Comparison of ENCODE assay signal across 14 cellular contexts in the genomic region with DNA sequence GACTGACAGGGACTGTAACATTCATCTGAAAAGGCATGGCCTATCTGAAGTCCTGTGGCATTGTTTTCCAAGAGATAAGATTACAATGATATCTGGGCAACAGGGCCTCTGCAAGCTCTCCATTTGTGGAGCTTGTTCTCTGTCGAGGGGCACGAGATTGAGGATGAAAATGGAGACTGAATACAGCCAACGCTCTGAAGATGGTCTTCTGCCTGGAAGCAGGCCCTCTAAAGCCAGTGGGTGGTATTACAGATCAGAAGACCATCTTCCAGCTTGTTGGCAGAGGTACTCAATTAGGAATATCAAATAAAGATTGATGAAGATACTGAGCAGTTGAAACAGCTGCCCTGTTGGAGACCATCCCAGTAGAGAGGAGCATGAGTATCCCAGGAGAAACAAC.
DNase-seq lines count a peak whose midpoint lies in the region; ATAC-seq and TF ChIP-seq lines count a peak whose summit lies in the region.
"Had no signal": no experiment of that assay in that cellular context is flagged by ENCODE, and none has a peak within 500 bp of the region (broad histone marks: within the 10 kb centered on the region; RNA-seq: fewer than 3 reads in every experiment).

No MANE protein-coding gene starts in this region.

- no peaks in the 10 kb centered on the region for H3K9me2 ChIP-seq in HCT116 (ENCODE audit: insufficient read depth)

- ATAC-seq in HCT116 (peak; percentile 50), heart right ventricle (no peak), GM18861 (IDR thresholded peaks at IDR 0.05; ENCODE audit: unreplicated experiment) (no peak)
- ATAC-seq: esophagus mucosa had no signal

- no peaks in the 10 kb centered on the region for H3K79me2 ChIP-seq in HCT116 (ENCODE audit: insufficient read depth, low read length)

- RAD21 ChIA-PET in HCT116 (lab: Charles Lee; ENCODE audit: low non-redundant PET in 1 of 2, low total read pairs in 2 of 2, uncharacterized antibody in 2 of 2, unreplicated experiment in 2 of 2): no interaction called here

- no peaks in the 10 kb centered on the region for H3K9me3 ChIP-seq in HCT116 (ENCODE audit: control insufficient read depth in 1 of 2, insufficient read depth in 1 of 2, low read depth in 1 of 2, low read length in 2 of 2)
- no peaks in the 10 kb centered on the region for H3K9me3 ChIP-seq in heart right ventricle
- H3K9me3 ChIP-seq: SJSA1, suprapubic skin had no signal

- intact Hi-C loops in HCT116 (cut with micrococcal nuclease): no loop called here
- intact Hi-C loops in heart right ventricle (cut with DNase I): no loop called here
- intact Hi-C loops in posterior cingulate gyrus (cut with DNase I): no loop called here

- H3K4me1 ChIP-seq in HCT116 (ENCODE audit: control insufficient read depth in 1 of 2, insufficient read depth in 2 of 2, low read length in 2 of 2) (no peaks in the 10 kb centered on the region), heart right ventricle (no peaks in the 10 kb centered on the region)
- H3K4me1 ChIP-seq: SJSA1, suprapubic skin had no signal

- TF ChIP-seq POLR2A in HCT116 (IDR thresholded peaks at IDR 0.05; ENCODE audit: borderline replicate concordance, extremely low read depth, insufficient read depth, insufficient read length) (no peak), NB4 (IDR thresholded peaks at IDR 0.05; ENCODE audit: extremely low read depth, insufficient read length) (no peak)

- no peak overlapping the region for H2AFZ ChIP-seq in HCT116 (ENCODE audit: low read depth, low read length, poor library complexity, severe bottlenecking)

- no peak overlapping the region for H3K4me2 ChIP-seq in HCT116 (ENCODE audit: low read length)

- CTCF ChIA-PET in HCT116 (lab: Charles Lee): interaction anchor here (0.8 kb wide), 1 partner anchor 177 kb away, joined by 3 read pairs; no protein-coding TSS in a partner anchor

- TF ChIP-seq RAD21 in HCT116 (IDR thresholded peaks at IDR 0.05; ENCODE audit: low read depth): no peak

- H4K20me1 ChIP-seq in HCT116 (ENCODE audit: insufficient read depth): no peaks in the 10 kb centered on the region

- peak; percentile 10 for DNase-seq in DMS 273 (lab: John Stamatoyannopoulos, UW; ENCODE audit: unreplicated experiment)
- DNase-seq in DMS 273 treated with DMSO at 0.1 percent for 48 hours (lab: John Stamatoyannopoulos, UW): no peak
- peak; percentile 4 for DNase-seq in HCT116 (ENCODE audit: low read depth, low spot score)
- peak; percentile 14 for DNase-seq in NB4 (ENCODE audit: low read depth)
- no peak for DNase-seq in kidney epithelial cell (ENCODE audit: low read depth)
- no peak for DNase-seq in heart right ventricle
- no peak for DNase-seq in posterior cingulate gyrus
- DNase-seq: NCI-H1417, NCI-H526, small intestine had no signal

- H3K27ac ChIP-seq in HCT116 (ENCODE audit: low read depth, low read length): no peak overlapping the region
- H3K27ac ChIP-seq in heart right ventricle: no peak overlapping the region
- H3K27ac ChIP-seq: SJSA1, suprapubic skin had no signal

- no peak overlapping the region for H3K4me3 ChIP-seq in HCT116 (replicated peaks in 1 of 2; ENCODE audit: low read depth in 1 of 2, low read length in 2 of 2)
- H3K4me3 ChIP-seq in NB4 (ENCODE audit: low read depth, low read length): no peak overlapping the region
- no peak overlapping the region for H3K4me3 ChIP-seq in kidney epithelial cell (ENCODE audit: low read depth, low read length)
- H3K4me3 ChIP-seq in heart right ventricle: no peak overlapping the region
- H3K4me3 ChIP-seq: SJSA1, suprapubic skin had no signal

- POLR2A ChIA-PET in HCT116 (lab: Charles Lee): no interaction called here

- no TSS peak for BruUV-seq in HCT116 (replicated peaks; lab: Mats Ljungman, UMichigan)

- TF ChIP-seq CTCF in HCT116 (IDR thresholded peaks at IDR 0.05 in 2 of 3, conservative IDR thresholded peaks at IDR 0.05 in 1 of 3; ENCODE audit: borderline replicate concordance in 1 of 3, insufficient read depth in 1 of 3, low read depth in 2 of 3, low read length in 2 of 3) (peak in 2 of 3 experiments; percentile 25 to 36; a peak in 3 of 6 replicates), NB4 (IDR thresholded peaks at IDR 0.05; ENCODE audit: low read depth, low read length) (peak; percentile 15), kidney epithelial cell (IDR thresholded peaks at IDR 0.05; ENCODE audit: insufficient read depth, low read length, poor library complexity, severe bottlenecking) (peak; percentile 13), heart right ventricle (IDR thresholded peaks at IDR 0.05) (no peak)

- H3K9ac ChIP-seq in HCT116 (ENCODE audit: low read length): no peak overlapping the region

- H3K27me3 ChIP-seq in HCT116 (ENCODE audit: insufficient read depth, low read length): no peaks in the 10 kb centered on the region
- H3K27me3 ChIP-seq in kidney epithelial cell (ENCODE audit: control insufficient read depth, insufficient read depth, low read length): no peaks in the 10 kb centered on the region
- H3K27me3 ChIP-seq in heart right ventricle: no peaks in the 10 kb centered on the region
- H3K27me3 ChIP-seq: SJSA1, suprapubic skin had no signal

- H3K36me3 ChIP-seq in HCT116 (ENCODE audit: control insufficient read depth in 1 of 2, insufficient read depth in 2 of 2, low read length in 2 of 2) (no peaks in the 10 kb centered on the region), kidney epithelial cell (ENCODE audit: control insufficient read depth, insufficient read depth, low read length) (no peaks in the 10 kb centered on the region), heart right ventricle (no peaks in the 10 kb centered on the region)
- H3K36me3 ChIP-seq: SJSA1, suprapubic skin had no signal

- 51 to 69% methylated on average over 3 of the region's 3 CpGs for WGBS in heart right ventricle, 2 donors

TF ChIP-seq in HCT116, 20 proteins besides CTCF, POLR2A, EP300 and RAD21:
- TF ChIP-seq SIN3A (IDR thresholded peaks at IDR 0.05; ENCODE audit: low read depth): no peak
- TF ChIP-seq EZH2 (IDR thresholded peaks at IDR 0.05): no peak
- TF ChIP-seq ATF3 (IDR thresholded peaks at IDR 0.05): no peak
- TF ChIP-seq POLR2AphosphoS5 (IDR thresholded peaks at IDR 0.05; ENCODE audit: low read depth, low read length): no peak
- TF ChIP-seq REST (IDR thresholded peaks at IDR 0.05; ENCODE audit: low read depth): no peak
- TF ChIP-seq ZFX (IDR thresholded peaks at IDR 0.05): no peak
- TF ChIP-seq TCF7L2 (IDR thresholded peaks at IDR 0.05; ENCODE audit: borderline replicate concordance, extremely low read depth, insufficient read depth, insufficient read length): no peak
- TF ChIP-seq EGR1 (IDR thresholded peaks at IDR 0.05; ENCODE audit: low read depth): no peak
- no peak for TF ChIP-seq JUND (IDR thresholded peaks at IDR 0.05)
- TF ChIP-seq, protein P1, sequence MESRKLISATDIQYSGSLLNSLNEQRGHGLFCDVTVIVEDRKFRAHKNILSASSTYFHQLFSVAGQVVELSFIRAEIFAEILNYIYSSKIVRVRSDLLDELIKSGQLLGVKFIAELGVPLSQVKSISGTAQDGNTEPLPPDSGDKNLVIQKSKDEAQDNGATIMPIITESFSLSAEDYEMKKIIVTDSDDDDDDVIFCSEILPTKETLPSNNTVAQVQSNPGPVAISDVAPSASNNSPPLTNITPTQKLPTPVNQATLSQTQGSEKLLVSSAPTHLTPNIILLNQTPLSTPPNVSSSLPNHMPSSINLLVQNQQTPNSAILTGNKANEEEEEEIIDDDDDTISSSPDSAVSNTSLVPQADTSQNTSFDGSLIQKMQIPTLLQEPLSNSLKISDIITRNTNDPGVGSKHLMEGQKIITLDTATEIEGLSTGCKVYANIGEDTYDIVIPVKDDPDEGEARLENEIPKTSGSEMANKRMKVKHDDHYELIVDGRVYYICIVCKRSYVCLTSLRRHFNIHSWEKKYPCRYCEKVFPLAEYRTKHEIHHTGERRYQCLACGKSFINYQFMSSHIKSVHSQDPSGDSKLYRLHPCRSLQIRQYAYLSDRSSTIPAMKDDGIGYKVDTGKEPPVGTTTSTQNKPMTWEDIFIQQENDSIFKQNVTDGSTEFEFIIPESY (IDR thresholded peaks at IDR 0.05; ENCODE audit: extremely low read depth, insufficient replicate concordance, low read length): no peak
- TF ChIP-seq FOSL1 (IDR thresholded peaks at IDR 0.05; ENCODE audit: low read depth): no peak
- TF ChIP-seq CBX3 (IDR thresholded peaks at IDR 0.05; ENCODE audit: low read depth): no peak

Comparison
In these comparisons a context has a peak if more than half of its experiments do, and no peak if none do; other contexts are left out.
1. DNase-seq: peak in DMS 273 (single experiment), HCT116 (single experiment) and NB4 (single experiment); none in DMS 273 treated with DMSO at 0.1 percent for 48 hours (single experiment), kidney epithelial cell (single experiment), heart right ventricle (0 of 2) and posterior cingulate gyrus (0 of 10).
2. CTCF ChIP-seq: peak in HCT116 (2 of 3), NB4 (single experiment) and kidney epithelial cell (single experiment); none in heart right ventricle (0 of 9).